ENCODE assay signal across 25 cellular contexts in the genomic region with DNA sequence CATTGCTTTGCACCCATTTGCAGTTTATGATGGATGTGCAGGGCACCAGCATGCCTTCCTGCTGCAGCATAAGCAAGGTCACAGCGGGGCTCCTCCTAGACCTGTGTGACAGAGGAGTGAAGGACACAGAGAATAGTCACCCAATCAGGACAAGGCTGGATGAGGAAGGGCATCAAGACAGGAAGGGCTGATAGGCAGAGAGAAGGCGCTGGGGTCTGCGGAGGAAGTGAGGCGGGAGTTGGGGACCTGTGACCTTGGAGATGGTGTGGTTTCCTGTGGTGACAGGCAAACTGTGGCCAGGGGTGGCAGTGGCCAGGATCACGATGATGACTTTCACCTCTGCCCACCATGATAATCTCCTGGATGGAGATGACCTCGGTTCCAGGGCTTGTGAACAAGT.
"Had no signal": no experiment of that assay in that cellular context is flagged by ENCODE, and none has a peak within 500 bp of the region (broad histone marks: within the 10 kb centered on the region; RNA-seq: fewer than 3 reads in every experiment).

No MANE protein-coding gene starts in this region.

- FAIRE-seq: colon, endometrium, TTC549, urothelium cell line had no signal

- ATAC-seq: activated CD8-positive, alpha-beta memory T cell treated with anti-CD3 and anti-CD28 coated beads, Interleukin-2, amount 10 ng/mL, durations not matched to agents 7 days and 5 days; activated CD8-positive, alpha-beta T cell treated with anti-CD3 and anti-CD28 coated beads, Interleukin-2, amount 10 ng/mL, durations not matched to agents 7 days and 5 days; activated naive CD4-positive, alpha-beta T cell treated with anti-CD3 and anti-CD28 coated beads, Interleukin-2, amount 50 U/mL, for 72 hours; right lobe of liver; stimulated activated naive CD8-positive, alpha-beta T cell treated with anti-CD3 and anti-CD28 coated beads, Interleukin-15, Interleukin-2, amounts not matched to agents 100 U/mL and 50 U/mL, for 24 hours had no signal

- H3K4me3 ChIP-seq: esophagus squamous epithelium, left ventricle myocardium inferior, right lobe of liver had no signal

- H3K27me3 ChIP-seq: right lobe of liver had no signal

- DNase-seq: activated B cell treated with CpG ODN at 0.5 μM for 24 hours; activated CD8-positive, alpha-beta memory T cell treated with anti-CD3 and anti-CD28 coated beads, Interleukin-2, amount 10 ng/mL, durations not matched to agents 7 days and 5 days; activated CD8-positive, alpha-beta T cell treated with anti-CD3 and anti-CD28 coated beads, Interleukin-2, amount 10 ng/mL, durations not matched to agents 7 days and 5 days; activated naive CD4-positive, alpha-beta T cell; activated T-cell treated with anti-CD3 and anti-CD28 coated beads, Interleukin-2, amount 50 U/mL, for 48 hours; effector CD8-positive, alpha-beta T cell; esophagus squamous epithelium; foreskin melanocyte; islet precursor cell; left ventricle myocardium inferior; mammary epithelial cell; naive B cell; nephron progenitor cell; right lobe of liver; stimulated activated CD4-positive, alpha-beta T cell treated with anti-CD3 and anti-CD28 coated beads, Interleukin-2, amount 100 ng/mL, for 48 hours; stimulated activated naive CD8-positive, alpha-beta T cell treated with anti-CD3 and anti-CD28 coated beads, Interleukin-15, Interleukin-2, amounts not matched to agents 100 U/mL and 50 U/mL, for 24 hours; T-helper 1 cell; trophoblast cell had no signal

- H3K36me3 ChIP-seq: esophagus squamous epithelium, left ventricle myocardium inferior, neutrophil, right lobe of liver, thoracic aorta had no signal
